Comparison of ENCODE assay signal across 12 cellular contexts in genomic region chr16:22188267-22188594, GRCh38. TPM values are rescaled to one million over a fixed set of nuclear protein-coding genes. Genes with fewer than 3 reads are reported as not detected.
DNase-seq lines count a peak whose midpoint lies in the region; ATAC-seq and TF ChIP-seq lines count a peak whose summit lies in the region.
"Had no signal": no experiment of that assay in that cellular context is flagged by ENCODE, and none has a peak within 500 bp of the region (broad histone marks: within the 10 kb centered on the region; RNA-seq: fewer than 3 reads in every experiment).

No MANE protein-coding gene starts in this region.

- H3K27me3 ChIP-seq in subcutaneous abdominal adipose tissue (ENCODE audit: control insufficient read depth in 5 of 5, insufficient read depth in 4 of 5, low read length in 5 of 5): no peaks in the 10 kb centered on the region

- ATAC-seq in T-cell (replicated peaks in 1 of 4) (no peak), HG03442 (IDR thresholded peaks at IDR 0.05; ENCODE audit: unreplicated experiment) (no peak)

- intact Hi-C loops in activated naive CD4-positive, alpha-beta T cell treated with anti-CD3 and anti-CD28 coated beads for 36 hours (cut with micrococcal nuclease): loop anchor here (1.0 to 2.0 kb wide), 3 partner anchors 89 to 187 kb away; partner anchors contain the start of gene PDZD9

- CTCF ChIA-PET in activated naive CD4-positive, alpha-beta T cell treated with anti-CD3 and anti-CD28 coated beads for 36 hours (lab: Charles Lee): interaction anchor here (0.6 to 4.9 kb wide), 37 partner anchors 10 to 1350 kb away, joined by 3 to 60 read pairs (median 4); partner anchors contain the start of genes EEF2K, MOSMO, PDZD9 and POLR3E
- CTCF ChIA-PET in T-cell (lab: Charles Lee): interaction anchor here (0.5 to 3.1 kb wide), 27 partner anchors 20 to 1446 kb away, joined by 3 to 33 read pairs (median 4); partner anchors contain the start of genes MOSMO (in 1 of the 2), POLR3E (in 1 of the 2) and UQCRC2 (in 1 of the 2)

- H3K9me3 ChIP-seq in subcutaneous abdominal adipose tissue (ENCODE audit: control insufficient read depth in 5 of 5, low read length in 5 of 5): no peaks in the 10 kb centered on the region
- H3K9me3 ChIP-seq: thoracic aorta had no signal

- no peaks in the 10 kb centered on the region for H3K9me3 Mint-ChIP-seq in activated naive CD4-positive, alpha-beta T cell treated with anti-CD3 and anti-CD28 coated beads for 36 hours
- H3K9me3 Mint-ChIP-seq in T-cell (no peaks in the 10 kb centered on the region), glutamatergic neuron (ENCODE audit: unreplicated experiment) (peaks cover 5% of the 10 kb centered on the region)

- H3K36me3 Mint-ChIP-seq in activated naive CD4-positive, alpha-beta T cell treated with anti-CD3 and anti-CD28 coated beads for 36 hours (ENCODE audit: low read depth): no peaks in the 10 kb centered on the region
- H3K36me3 Mint-ChIP-seq in T-cell: no peaks in the 10 kb centered on the region
- H3K36me3 Mint-ChIP-seq in glutamatergic neuron (ENCODE audit: unreplicated experiment): no peaks in the 10 kb centered on the region

- in situ Hi-C loops in ACHN (cut with HindIII; ENCODE audit: low pct_ligation_motif_present, low pct_unique_long_range_greater_than_20kb, low sequenced_read_pairs): loop anchor here (25.0 kb wide), 2 partner anchors 101 to 176 kb away; partner anchors contain the start of genes MOSMO, PDZD9 and VWA3A

- H3K27me3 Mint-ChIP-seq in activated naive CD4-positive, alpha-beta T cell treated with anti-CD3 and anti-CD28 coated beads for 36 hours (ENCODE audit: low read depth): no peaks in the 10 kb centered on the region
- H3K27me3 Mint-ChIP-seq in T-cell (no peaks in the 10 kb centered on the region), glutamatergic neuron (ENCODE audit: unreplicated experiment) (peaks cover 2% of the 10 kb centered on the region)

- peaks cover 36% of the 10 kb centered on the region for H3K4me1 Mint-ChIP-seq in activated naive CD4-positive, alpha-beta T cell treated with anti-CD3 and anti-CD28 coated beads for 36 hours (ENCODE audit: low read depth)
- H3K4me1 Mint-ChIP-seq in T-cell: peaks cover 36 to 42% (median 36%) of the 10 kb centered on the region in 3 donors
- peaks cover 12% of the 10 kb centered on the region for H3K4me1 Mint-ChIP-seq in glutamatergic neuron (ENCODE audit: low read depth, unreplicated experiment)

- POLR2A ChIA-PET in T-cell (lab: Charles Lee): interaction anchor here in 1 of 2 donors (0.9 to 1.3 kb wide), 2 partner anchors 109 to 236 kb away, joined by 3 to 8 read pairs; partner anchors contain the start of gene POLR3E

- peak overlapping the region; percentile 22 for H3K27ac ChIP-seq in subcutaneous abdominal adipose tissue (ENCODE audit: low read depth, low read length)
- H3K27ac ChIP-seq: thoracic aorta had no signal

- no peak for TF ChIP-seq CTCF in glutamatergic neuron (IDR thresholded peaks at IDR 0.05; ENCODE audit: partially characterized antibody, unreplicated experiment)

- H3K27ac Mint-ChIP-seq in activated naive CD4-positive, alpha-beta T cell treated with anti-CD3 and anti-CD28 coated beads for 36 hours: peak overlapping the region; percentile 81
- H3K27ac Mint-ChIP-seq in T-cell: peak overlapping the region; percentile 99 to 100
- H3K27ac Mint-ChIP-seq in glutamatergic neuron (ENCODE audit: unreplicated experiment): no peak overlapping the region

- H3K9ac ChIP-seq in subcutaneous abdominal adipose tissue (ENCODE audit: low read length in 5 of 5): no peak overlapping the region

- no peak overlapping the region for H3K4me3 Mint-ChIP-seq in activated naive CD4-positive, alpha-beta T cell treated with anti-CD3 and anti-CD28 coated beads for 36 hours
- peak overlapping the region in 1 of 3 donors; percentile 84 for H3K4me3 Mint-ChIP-seq in T-cell
- peak overlapping the region; percentile 2 for H3K4me3 Mint-ChIP-seq in glutamatergic neuron (ENCODE audit: unreplicated experiment)

- peaks cover 16 to 43% (median 36%) of the 10 kb centered on the region in 5 donors for H3K4me1 ChIP-seq in subcutaneous abdominal adipose tissue (ENCODE audit: control insufficient read depth in 5 of 5, insufficient read depth in 5 of 5, low read length in 5 of 5)

- no peak overlapping the region for H3K4me3 ChIP-seq in subcutaneous abdominal adipose tissue (ENCODE audit: low read depth in 1 of 5, low read length in 5 of 5)
- H3K4me3 ChIP-seq: coronary artery, lung, thoracic aorta had no signal

- DNase-seq in activated naive CD4-positive, alpha-beta T cell treated with anti-CD3 and anti-CD28 coated beads for 36 hours: no peak
- no peak for DNase-seq in activated naive CD4-positive, alpha-beta T cell (lab: John Stamatoyannopoulos, UW)
- DNase-seq in T-cell: no peak
- no peak for DNase-seq in glutamatergic neuron
- no peak for DNase-seq in SIG-M5 (lab: John Stamatoyannopoulos, UW)
- no peak for DNase-seq in ACHN

- H3K36me3 ChIP-seq in subcutaneous abdominal adipose tissue (ENCODE audit: control insufficient read depth in 5 of 5, insufficient read depth in 5 of 5, low read length in 5 of 5): no peaks in the 10 kb centered on the region
- H3K36me3 ChIP-seq: thoracic aorta had no signal

RNA-seq across cellular contexts. Expression of gene EEF2K, which starts 17.8 kb away (rescaled TPM):
- 1 to 10 TPM; 9.8 to 10.0 TPM for total RNA-seq in activated naive CD4-positive, alpha-beta T cell treated with anti-CD3 and anti-CD28 coated beads for 36 hours
- total RNA-seq in T-cell (10 to 100 TPM; 15.5 to 21.5 (median 21.0) TPM), glutamatergic neuron (ENCODE audit: unreplicated experiment) (40.2 TPM)

RNA-seq across cellular contexts. Expression of gene SDR42E2, which starts 25.9 kb away (rescaled TPM):
- under 1 TPM in 1 of 2 experiments, not detected in 1; 0.15 TPM for total RNA-seq in activated naive CD4-positive, alpha-beta T cell treated with anti-CD3 and anti-CD28 coated beads for 36 hours
- total RNA-seq in T-cell (1 to 10 TPM in 2 of 5 donors, under 1 TPM in 3; 0.28 to 2.9 (median 0.39) TPM), glutamatergic neuron (ENCODE audit: unreplicated experiment) (not detected)
- total RNA-seq: occipital lobe, thoracic aorta had no signal
